13 cellular contexts compared by ENCODE assay signal in the genomic region with DNA sequence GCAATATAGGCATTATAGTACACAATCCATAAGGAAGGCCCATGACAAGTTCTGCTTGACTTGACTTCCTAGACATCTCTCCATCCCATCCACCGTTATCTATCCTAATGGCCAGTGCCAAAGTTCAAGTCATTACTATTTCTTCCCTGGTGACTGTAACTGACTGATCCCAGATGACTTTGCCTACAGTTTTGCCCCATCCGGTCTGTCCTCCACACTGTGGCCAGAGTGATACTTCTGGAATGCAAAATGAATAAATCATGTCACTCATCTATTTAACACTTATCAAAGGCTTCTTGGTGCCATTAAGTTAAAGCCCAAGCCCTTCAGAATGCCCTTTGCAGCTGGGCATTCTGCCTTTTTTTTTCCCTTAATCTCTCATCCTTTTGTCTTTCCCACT.
DNase-seq lines count a peak whose midpoint lies in the region; ATAC-seq and TF ChIP-seq lines count a peak whose summit lies in the region.
"Had no signal": no experiment of that assay in that cellular context is flagged by ENCODE, and none has a peak within 500 bp of the region (broad histone marks: within the 10 kb centered on the region; RNA-seq: fewer than 3 reads in every experiment).

No MANE protein-coding gene starts in this region.

- H3K27me3 ChIP-seq in right atrium auricular region (no peaks in the 10 kb centered on the region), mesenchymal stem cell (ENCODE audit: control insufficient read depth in 1 of 2, insufficient read depth in 1 of 2, low read length in 2 of 2) (no peaks in the 10 kb centered on the region)

- H2BK12ac ChIP-seq in mesenchymal stem cell (ENCODE audit: low read length in 2 of 2), result no peak overlapping the region

- intact Hi-C loops in left ventricle myocardium superior (cut with micrococcal nuclease), result no loop called here

- WGBS in mesenchymal stem cell, result 32% methylated on average over 2 of the region's 2 CpGs

- no peak overlapping the region for H3K14ac ChIP-seq in mesenchymal stem cell (ENCODE audit: low read length in 2 of 2)

- no peak overlapping the region for H3K18ac ChIP-seq in mesenchymal stem cell (ENCODE audit: low read depth in 1 of 2, low read length in 2 of 2)

- H3K4me3 ChIP-seq in right atrium auricular region, result no peak overlapping the region
- no peak overlapping the region for H3K4me3 ChIP-seq in mesenchymal stem cell (ENCODE audit: insufficient read depth in 1 of 2, low read depth in 1 of 2, low read length in 2 of 2)
- H3K4me3 ChIP-seq: A549 had no signal

- ATAC-seq in left ventricle myocardium superior (peak; percentile 30), GM19452 (IDR thresholded peaks at IDR 0.05; ENCODE audit: unreplicated experiment) (no peak), left lobe of liver (no peak)
- ATAC-seq: A549 had no signal

- no peak overlapping the region for H4K91ac ChIP-seq in mesenchymal stem cell (ENCODE audit: low read length)

- H3K27ac ChIP-seq in right atrium auricular region (no peak overlapping the region), mesenchymal stem cell (ENCODE audit: low read length, poor library complexity, severe bottlenecking) (no peak overlapping the region)
- H3K27ac ChIP-seq: A549, C4-2B had no signal

- no peak overlapping the region for H3K23ac ChIP-seq in mesenchymal stem cell (ENCODE audit: low read length in 2 of 2)

- H3K9me3 ChIP-seq in right atrium auricular region (no peaks in the 10 kb centered on the region), mesenchymal stem cell (ENCODE audit: control insufficient read depth, low read length) (no peaks in the 10 kb centered on the region)
- H3K9me3 ChIP-seq: A549, Caco-2 had no signal

- H3K4me2 ChIP-seq in mesenchymal stem cell (ENCODE audit: low read length, poor library complexity, severe bottlenecking), result no peak overlapping the region
- H3K4me2 ChIP-seq: A549 had no signal

- H3K36me3 ChIP-seq in right atrium auricular region (no peaks in the 10 kb centered on the region), mesenchymal stem cell (ENCODE audit: control insufficient read depth in 1 of 2, insufficient read depth in 2 of 2, low read depth in 1 of 2, low read length in 2 of 2) (no peaks in the 10 kb centered on the region)

- H2BK5ac ChIP-seq in mesenchymal stem cell (ENCODE audit: low read depth, low read length, poor library complexity, severe bottlenecking), result no peak overlapping the region

- H3K79me1 ChIP-seq in mesenchymal stem cell (replicated peaks; ENCODE audit: low read length, poor library complexity, severe bottlenecking), result no peaks in the 10 kb centered on the region

- no peak overlapping the region for H3K9ac ChIP-seq in mesenchymal stem cell (ENCODE audit: low read length)

- H4K8ac ChIP-seq in mesenchymal stem cell (ENCODE audit: low read length), result no peak overlapping the region

- H3K4me1 ChIP-seq in right atrium auricular region (no peaks in the 10 kb centered on the region), mesenchymal stem cell (ENCODE audit: control insufficient read depth, insufficient read depth, low read depth, low read length) (no peaks in the 10 kb centered on the region)
- H3K4me1 ChIP-seq: A549, Caco-2 had no signal

- no peak overlapping the region for H2BK15ac ChIP-seq in mesenchymal stem cell (ENCODE audit: low read depth, poor library complexity, severe bottlenecking)

- H2AK5ac ChIP-seq in mesenchymal stem cell (ENCODE audit: low read length, severe bottlenecking), result no peak overlapping the region

- H2AFZ ChIP-seq in mesenchymal stem cell (ENCODE audit: low read depth, low read length), result no peak overlapping the region

- DNase-seq in left ventricle myocardium superior (no peak), right atrium auricular region (ENCODE audit: low spot score) (no peak), M059J (ENCODE audit: low read depth) (peak; percentile 19), mesenchymal stem cell (peak; percentile 6), NCI-H524 treated with DMSO at 0.1 percent for 48 hours (lab: John Stamatoyannopoulos, UW) (no peak), left lobe of liver (ENCODE audit: low spot score) (no peak)
- DNase-seq: AML-193; Caco-2; CD4-positive, alpha-beta T cell; H9 had no signal

- H2BK120ac ChIP-seq in mesenchymal stem cell (ENCODE audit: low read depth, low read length), result no peak overlapping the region

- TF ChIP-seq CTCF in right atrium auricular region (IDR thresholded peaks at IDR 0.05), result no peak

- no peak overlapping the region for H3K4ac ChIP-seq in mesenchymal stem cell (ENCODE audit: low read depth in 1 of 2, low read length in 2 of 2)

Comparison
In these comparisons a context has a peak if more than half of its experiments do, and no peak if none do; other contexts are left out.
1. DNase-seq: peak in M059J (single experiment) and mesenchymal stem cell (single experiment); none in left ventricle myocardium superior (single experiment), right atrium auricular region (single experiment), NCI-H524 treated with DMSO at 0.1 percent for 48 hours (single experiment) and left lobe of liver (single experiment).